In genomic region chr7:129774871-129775694, GRCh38 we compare ENCODE assay signal across 25 cellular contexts.
"Had no signal": no experiment of that assay in that cellular context is flagged by ENCODE, and none has a peak within 500 bp of the region (broad histone marks: within the 10 kb centered on the region; RNA-seq: fewer than 3 reads in every experiment).

No MANE protein-coding gene starts in this region.

- H3K36me3 Mint-ChIP-seq: activated naive CD8-positive, alpha-beta T cell treated with anti-CD3 and anti-CD28 coated beads for 36 hours; immature natural killer cell; naive thymus-derived CD4-positive, alpha-beta T cell had no signal

- H3K27ac Mint-ChIP-seq: activated naive CD8-positive, alpha-beta T cell treated with anti-CD3 and anti-CD28 coated beads for 36 hours; activated T-helper 2 cell treated with anti-CD3 and anti-CD28 coated beads, Interferon-gamma antibody, Interleukin-2, Interleukin-4, amounts not matched to agents 10 μg/mL and 5 μg/mL and 100 μg/mL, durations not matched to agents 14 hours and 24 hours and 36 hours; immature natural killer cell; naive thymus-derived CD4-positive, alpha-beta T cell had no signal

- H3K9me3 ChIP-seq: breast epithelium, colonic mucosa, heart right ventricle, left lung, neutrophil, pancreas, psoas muscle, right atrium auricular region, spleen, testis, uterus had no signal

- DNase-seq: activated CD4-positive, alpha-beta T cell treated with anti-CD3 and anti-CD28 coated beads for 1 hour; activated CD4-positive, alpha-beta T cell treated with anti-CD3 and anti-CD28 coated beads, Interleukin-2, amount 50 U/mL, for 1 hour; activated CD8-positive, alpha-beta memory T cell treated with anti-CD3 and anti-CD28 coated beads, Interleukin-2, amount 50 U/mL, for 48 hours; activated naive CD4-positive, alpha-beta T cell; activated naive CD8-positive, alpha-beta T cell treated with anti-CD3 and anti-CD28 coated beads for 36 hours; activated T-cell treated with anti-CD3 and anti-CD28 coated beads, Interleukin-2, amount 50 U/mL, for 4 hours; amniotic stem cell; colonic mucosa; heart right ventricle; immature natural killer cell; naive thymus-derived CD4-positive, alpha-beta T cell; pancreas; psoas muscle; stimulated activated CD4-positive, alpha-beta T cell treated with anti-CD3 and anti-CD28 coated beads, Interleukin-4, amount 100 ng/mL, for 1 hour; stimulated activated naive CD4-positive, alpha-beta T cell; testis; trophoblast cell; uterus had no signal

- H3K27ac ChIP-seq: breast epithelium, colonic mucosa, epithelial cell of prostate, heart right ventricle, left lung, neutrophil, pancreas, psoas muscle, right atrium auricular region, spleen, testis, uterus had no signal

- H3K4me1 ChIP-seq: pancreas had no signal

- H3K27me3 ChIP-seq: pancreas had no signal

- H3K9me3 Mint-ChIP-seq: activated naive CD8-positive, alpha-beta T cell treated with anti-CD3 and anti-CD28 coated beads for 36 hours; activated T-cell treated with anti-CD3 and anti-CD28 coated beads, Interleukin-2, amount 50 U/mL, for 4 hours; activated T-helper 2 cell treated with anti-CD3 and anti-CD28 coated beads, Interferon-gamma antibody, Interleukin-2, Interleukin-4, amounts not matched to agents 10 μg/mL and 5 μg/mL and 100 μg/mL, durations not matched to agents 14 hours and 24 hours and 36 hours; immature natural killer cell; naive thymus-derived CD4-positive, alpha-beta T cell had no signal

- H3K36me3 ChIP-seq: breast epithelium, colonic mucosa, heart right ventricle, left lung, neutrophil, pancreas, right atrium auricular region, spleen, uterus had no signal

- H3K4me1 Mint-ChIP-seq: activated naive CD8-positive, alpha-beta T cell treated with anti-CD3 and anti-CD28 coated beads for 36 hours had no signal

- H3K4me3 Mint-ChIP-seq: activated naive CD8-positive, alpha-beta T cell treated with anti-CD3 and anti-CD28 coated beads for 36 hours; activated T-cell treated with anti-CD3 and anti-CD28 coated beads, Interleukin-2, amount 50 U/mL, for 4 hours; immature natural killer cell; naive thymus-derived CD4-positive, alpha-beta T cell had no signal

- ATAC-seq: activated T-cell treated with anti-CD3 and anti-CD28 coated beads, Interleukin-2, amount 50 U/mL, for 4 hours; heart right ventricle; left lung; naive thymus-derived CD4-positive, alpha-beta T cell; pancreas; psoas muscle had no signal

- H3K4me3 ChIP-seq: breast epithelium, colonic mucosa, heart right ventricle, left lung, pancreas, psoas muscle, right atrium auricular region, spleen, testis, uterus had no signal
